ENCODE assay signal across 14 cellular contexts in the genomic region with DNA sequence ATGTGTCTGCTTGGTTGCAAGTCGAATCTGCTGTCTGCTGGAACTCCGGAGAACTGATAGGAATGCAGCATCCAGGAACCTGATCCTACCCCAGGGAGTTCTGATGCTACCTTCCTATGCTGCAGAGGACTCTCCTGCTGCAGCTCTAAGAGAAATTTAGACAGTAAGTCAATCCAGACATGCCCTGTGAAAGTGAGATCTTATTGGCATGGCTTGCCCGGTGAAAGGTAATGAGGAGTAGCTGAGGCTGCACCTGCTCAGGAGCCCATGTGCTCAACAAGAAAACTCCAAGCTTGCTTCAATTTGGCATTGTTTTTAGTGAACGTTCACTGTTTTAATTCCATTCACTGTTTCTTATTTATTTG.
DNase-seq lines count a peak whose midpoint lies in the region; ATAC-seq, FAIRE-seq and TF ChIP-seq lines count a peak whose summit lies in the region.
"Had no signal": no experiment of that assay in that cellular context is flagged by ENCODE, and none has a peak within 500 bp of the region (broad histone marks: within the 10 kb centered on the region; RNA-seq: fewer than 3 reads in every experiment).

No MANE protein-coding gene starts in this region.

- no peaks in the 10 kb centered on the region for H3K36me3 Mint-ChIP-seq in GM23338 (ENCODE audit: low read depth)
- peaks cover 6% of the 10 kb centered on the region for H3K36me3 Mint-ChIP-seq in MCF 10A (ENCODE audit: insufficient read depth, unreplicated experiment)

- peak overlapping the region; percentile 47 to 84 (median 75) for H3K9ac ChIP-seq in skeletal muscle tissue (ENCODE audit: low read depth in 1 of 3, low read length in 3 of 3)

- H3K27me3 ChIP-seq in GM23338 (ENCODE audit: insufficient read depth) (no peaks in the 10 kb centered on the region), skeletal muscle tissue (ENCODE audit: control insufficient read depth in 3 of 3, insufficient read depth in 3 of 3, low read length in 3 of 3) (no peaks in the 10 kb centered on the region)
- H3K27me3 ChIP-seq: testis had no signal

- CTCF ChIA-PET in MCF 10A (lab: Yijun Ruan, JAX): interaction anchor here (0.6 kb wide), 1 partner anchor 658 kb away, joined by 3 read pairs; no protein-coding TSS in a partner anchor

- H3K4me1 Mint-ChIP-seq in GM23338 (peaks cover 8% of the 10 kb centered on the region; the same call in 2 of the 3 replicates), MCF 10A (ENCODE audit: insufficient read depth, unreplicated experiment) (peaks cover 21% of the 10 kb centered on the region)
- H3K4me1 Mint-ChIP-seq: activated CD4-positive, alpha-beta memory T cell treated with anti-CD3 and anti-CD28 coated beads, Interleukin-2, amount 10 ng/mL, durations not matched to agents 7 days and 5 days had no signal

- H3K4me2 ChIP-seq in GM23338: no peak overlapping the region
- H3K4me2 ChIP-seq: PC-9 had no signal

- H3K4me3 ChIP-seq in GM23338 (no peak overlapping the region), skeletal muscle tissue (ENCODE audit: low read length in 3 of 3) (peak overlapping the region; percentile 45 to 66 (median 52))
- H3K4me3 ChIP-seq: PC-9, testis had no signal

- DNase-seq in GM23338 (ENCODE audit: low spot score) (no peak), MCF 10A (ENCODE audit: unreplicated experiment) (no peak), left colon (no peak), H54 (ENCODE audit: insufficient read length, low spot score) (no peak), posterior cingulate gyrus (no peak), Ammon's horn (ENCODE audit: low spot score) (no peak)
- DNase-seq: activated CD4-positive, alpha-beta memory T cell treated with anti-CD3 and anti-CD28 coated beads, Interleukin-2, amount 10 ng/mL, durations not matched to agents 7 days and 5 days; PC-9 had no signal

- no peaks in the 10 kb centered on the region for H3K9me3 Mint-ChIP-seq in GM23338
- no peaks in the 10 kb centered on the region for H3K9me3 Mint-ChIP-seq in MCF 10A (ENCODE audit: unreplicated experiment)
- H3K9me3 Mint-ChIP-seq: activated CD4-positive, alpha-beta memory T cell treated with anti-CD3 and anti-CD28 coated beads, Interleukin-2, amount 10 ng/mL, durations not matched to agents 7 days and 5 days; activated T-helper 1 cell treated with anti-CD3 and anti-CD28 coated beads, Interleukin-12 subunit alpha, Interleukin-12 subunit beta, Interleukin-2, Interleukin-4 antibody, amounts not matched to agents 30 ng/mL and 10 ng/mL and 1 ng/mL, durations not matched to agents 14 hours and 24 hours and 36 hours had no signal

- BruUV-seq in MCF 10A (replicated peaks; lab: Mats Ljungman, UMichigan): no TSS peak

- no peak for TF ChIP-seq CTCF in GM23338 (conservative IDR thresholded peaks at IDR 0.05; ENCODE audit: low read depth in 2 of 2)
- TF ChIP-seq CTCF in MCF 10A (IDR thresholded peaks at IDR 0.05; ENCODE audit: unreplicated experiment): no peak

- H3K79me2 ChIP-seq in GM23338 (replicated peaks; ENCODE audit: insufficient read depth): no peaks in the 10 kb centered on the region

- H3K36me3 ChIP-seq in GM23338 (ENCODE audit: insufficient read depth) (no peaks in the 10 kb centered on the region), skeletal muscle tissue (ENCODE audit: control insufficient read depth in 3 of 3, insufficient read depth in 3 of 3, low read length in 3 of 3) (no peaks in the 10 kb centered on the region)
- H3K36me3 ChIP-seq: prostate gland had no signal

- H3K27ac Mint-ChIP-seq in GM23338 (no peak overlapping the region), MCF 10A (ENCODE audit: low read depth, unreplicated experiment) (peak overlapping the region; percentile 36)
- H3K27ac Mint-ChIP-seq: activated CD4-positive, alpha-beta memory T cell treated with anti-CD3 and anti-CD28 coated beads, Interleukin-2, amount 10 ng/mL, durations not matched to agents 7 days and 5 days; activated T-helper 1 cell treated with anti-CD3 and anti-CD28 coated beads, Interleukin-12 subunit alpha, Interleukin-12 subunit beta, Interleukin-2, Interleukin-4 antibody, amounts not matched to agents 30 ng/mL and 10 ng/mL and 1 ng/mL, durations not matched to agents 14 hours and 24 hours and 36 hours had no signal

- intact Hi-C loops in MCF 10A (cut with micrococcal nuclease): no loop called here
- intact Hi-C loops in left colon (cut with DNase I, micrococcal nuclease): no loop called here
- intact Hi-C loops in posterior cingulate gyrus (cut with DNase I): no loop called here

- H3K4me1 ChIP-seq in GM23338 (ENCODE audit: insufficient read depth): no peaks in the 10 kb centered on the region
- H3K4me1 ChIP-seq in skeletal muscle tissue (ENCODE audit: control insufficient read depth in 3 of 3, insufficient read depth in 3 of 3, low read length in 3 of 3): peaks cover 71 to 79% (median 74%) of the 10 kb centered on the region in 3 donors

- H2AFZ ChIP-seq in GM23338: peak overlapping the region; percentile 64; the same call in 1 of the 2 replicates
- H2AFZ ChIP-seq: PC-9 had no signal

- H3F3A ChIP-seq in GM23338 (replicated peaks; ENCODE audit: low read depth): no peaks in the 10 kb centered on the region

- no peak for FAIRE-seq in H54 (lab: Jason Lieb, UNC)

- H3K27ac ChIP-seq in GM23338 (ENCODE audit: low read depth) (no peak overlapping the region), skeletal muscle tissue (ENCODE audit: low read depth, low read length) (peak overlapping the region; percentile 55)
- H3K27ac ChIP-seq: PC-9, testis had no signal

- H3K9me2 ChIP-seq in GM23338 (ENCODE audit: insufficient read depth): peaks cover under 1% of the 10 kb centered on the region; the same call in 1 of the 2 replicates

- H3K27me3 Mint-ChIP-seq in GM23338 (ENCODE audit: insufficient read depth, low read depth, poor library complexity): no peaks in the 10 kb centered on the region
- no peaks in the 10 kb centered on the region for H3K27me3 Mint-ChIP-seq in MCF 10A (ENCODE audit: insufficient read depth, unreplicated experiment)

- H4K20me1 ChIP-seq in GM23338 (replicated peaks; ENCODE audit: insufficient read depth): no peaks in the 10 kb centered on the region

- no peak for TF ChIP-seq POLR2A in H54 (IDR thresholded peaks at IDR 0.05; ENCODE audit: low read depth, low read length)

- ATAC-seq in GM23338 (peak; percentile 28), left colon (peak; percentile 10), GM18868 (IDR thresholded peaks at IDR 0.05; ENCODE audit: unreplicated experiment) (no peak)
- ATAC-seq: SK-N-SH treated with all-trans-retinoic acid at 6 μM for 48 hours had no signal

- no peaks in the 10 kb centered on the region for H3K9me3 ChIP-seq in skeletal muscle tissue (ENCODE audit: control insufficient read depth in 3 of 3, low read length in 3 of 3)
- H3K9me3 ChIP-seq: prostate gland, testis had no signal

- H3K4me3 Mint-ChIP-seq in GM23338 (no peak overlapping the region), MCF 10A (ENCODE audit: unreplicated experiment) (no peak overlapping the region)
- H3K4me3 Mint-ChIP-seq: activated CD4-positive, alpha-beta memory T cell treated with anti-CD3 and anti-CD28 coated beads, Interleukin-2, amount 10 ng/mL, durations not matched to agents 7 days and 5 days; activated T-helper 1 cell treated with anti-CD3 and anti-CD28 coated beads, Interleukin-12 subunit alpha, Interleukin-12 subunit beta, Interleukin-2, Interleukin-4 antibody, amounts not matched to agents 30 ng/mL and 10 ng/mL and 1 ng/mL, durations not matched to agents 14 hours and 24 hours and 36 hours had no signal

- POLR2A ChIA-PET in MCF 10A (lab: Yijun Ruan, JAX): interaction anchor here (0.7 to 8.1 kb wide), 2 partner anchors 123 to 280 kb away, joined by 3 to 80 read pairs; no protein-coding TSS in a partner anchor

TF ChIP-seq in GM23338, 12 proteins besides CTCF, POLR2A, EP300 and RAD21:
- no peak for TF ChIP-seq NANOG (IDR thresholded peaks at IDR 0.05; ENCODE audit: borderline replicate concordance)
- TF ChIP-seq JUNB (IDR thresholded peaks at IDR 0.05; ENCODE audit: unreplicated experiment): no peak
